16 cellular contexts compared by ENCODE assay signal in the genomic region with DNA sequence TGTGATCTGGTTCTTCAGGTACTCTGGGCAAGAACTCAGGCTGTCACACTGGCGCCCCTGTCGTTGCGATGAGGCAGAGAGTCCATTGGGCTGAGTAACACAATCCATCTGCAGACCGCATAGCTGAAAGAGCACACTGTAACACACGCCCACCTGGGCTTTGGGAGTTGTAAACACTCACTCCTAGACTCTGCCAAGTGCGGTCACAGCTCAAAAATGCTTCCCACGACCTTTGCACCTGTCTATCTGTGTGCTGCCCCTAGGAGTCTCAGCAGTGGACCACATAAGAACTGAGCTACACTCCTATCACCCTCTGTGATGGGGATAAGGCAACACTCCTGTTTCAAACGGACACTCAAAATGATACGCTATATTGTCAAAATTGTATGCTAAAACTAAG.
"Had no signal": no experiment of that assay in that cellular context is flagged by ENCODE, and none has a peak within 500 bp of the region (broad histone marks: within the 10 kb centered on the region; RNA-seq: fewer than 3 reads in every experiment).

No MANE protein-coding gene starts in this region.

- ATAC-seq: activated CD4-positive, CD25-positive, alpha-beta regulatory T cell treated with anti-CD3 and anti-CD28 coated beads, Interleukin-2, amount 50 U/mL, for 24 hours; esophagus mucosa; left ventricle myocardium superior; stimulated activated naive CD8-positive, alpha-beta T cell treated with anti-CD3 and anti-CD28 coated beads, Interleukin-15, Interleukin-2, amounts not matched to agents 100 U/mL and 50 U/mL, for 24 hours had no signal

- H3K27ac ChIP-seq: upper lobe of left lung had no signal

- H3K9me3 Mint-ChIP-seq: activated naive CD4-positive, alpha-beta T cell treated with anti-CD3 and anti-CD28 coated beads, Interleukin-2, amount 50 U/mL, for 24 hours; nephron progenitor cell had no signal

- H3K4me3 ChIP-seq: upper lobe of left lung had no signal

- H3K4me3 Mint-ChIP-seq: activated naive CD4-positive, alpha-beta T cell treated with anti-CD3 and anti-CD28 coated beads, Interleukin-2, amount 50 U/mL, for 24 hours; brain; nephron progenitor cell; T-helper 1 cell treated with Interleukin-12 subunit alpha and Interleukin-12 subunit beta and Interleukin-4 antibody, amounts not matched to agents 30 μg/mL and 1 μg/mL, for 36 hours had no signal

- H3K27ac Mint-ChIP-seq: activated naive CD4-positive, alpha-beta T cell treated with anti-CD3 and anti-CD28 coated beads, Interleukin-2, amount 50 U/mL, for 24 hours; brain; nephron progenitor cell; T-helper 1 cell treated with Interleukin-12 subunit alpha and Interleukin-12 subunit beta and Interleukin-4 antibody, amounts not matched to agents 30 μg/mL and 1 μg/mL, for 36 hours had no signal

- DNase-seq: activated CD4-positive, alpha-beta T cell treated with anti-CD3 and anti-CD28 coated beads, Interleukin-2, amount 50 U/mL, for 4 hours; activated T-cell treated with anti-CD3 and anti-CD28 coated beads, Interleukin-2, amount 50 U/mL, for 1 hour; amygdala; dermis blood vessel endothelial cell; left ventricle myocardium superior; mesenchymal stem cell; nephron progenitor cell; stimulated activated CD4-positive, alpha-beta T cell treated with anti-CD3 and anti-CD28 coated beads, Interleukin-2, amount 100 ng/mL, for 48 hours; stimulated activated CD8-positive, alpha-beta memory T cell treated with anti-CD3 and anti-CD28 coated beads, Interleukin-4, amount 100 ng/mL, for 48 hours; stimulated activated naive CD8-positive, alpha-beta T cell treated with anti-CD3 and anti-CD28 coated beads, Interleukin-15, Interleukin-2, amounts not matched to agents 100 U/mL and 50 U/mL, for 24 hours had no signal

- H3K4me1 Mint-ChIP-seq: activated naive CD4-positive, alpha-beta T cell treated with anti-CD3 and anti-CD28 coated beads, Interleukin-2, amount 50 U/mL, for 24 hours; brain; nephron progenitor cell had no signal

- H3K4me1 ChIP-seq: upper lobe of left lung had no signal

- H3K36me3 Mint-ChIP-seq: activated naive CD4-positive, alpha-beta T cell treated with anti-CD3 and anti-CD28 coated beads, Interleukin-2, amount 50 U/mL, for 24 hours; brain had no signal

- H3K27me3 Mint-ChIP-seq: activated naive CD4-positive, alpha-beta T cell treated with anti-CD3 and anti-CD28 coated beads, Interleukin-2, amount 50 U/mL, for 24 hours; brain had no signal

- H3K9me3 ChIP-seq: upper lobe of left lung had no signal

- H3K27me3 ChIP-seq: upper lobe of left lung had no signal

- H3K36me3 ChIP-seq: upper lobe of left lung had no signal
